ENCODE assay signal across 1 cellular context in the genomic region with DNA sequence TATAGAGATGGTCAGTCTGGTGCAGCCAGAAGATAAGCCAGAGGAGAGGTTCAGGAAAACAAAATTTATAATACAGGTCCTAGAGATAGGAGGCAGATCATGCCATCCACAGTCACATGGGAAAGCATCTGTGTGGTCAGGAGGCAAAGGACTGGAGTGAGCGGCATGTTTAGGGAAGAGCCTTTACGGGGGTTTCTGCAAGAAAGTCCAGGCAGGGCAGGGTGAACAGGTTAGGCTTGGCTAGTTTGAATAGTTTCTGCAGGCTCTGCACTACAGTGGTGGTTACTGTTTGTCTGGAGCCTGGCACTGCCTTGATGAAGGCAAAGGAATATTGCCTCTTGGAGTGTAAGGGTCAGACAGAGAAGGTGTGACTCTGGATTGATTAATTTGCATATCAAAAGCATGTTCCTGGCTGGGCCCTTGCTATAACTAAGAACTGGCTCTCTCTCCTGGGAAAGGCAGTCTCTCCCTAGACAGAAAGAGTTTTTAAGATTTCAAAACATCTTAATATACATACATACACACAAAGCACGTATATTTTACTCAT.
TF ChIP-seq lines count a peak whose summit lies in the region.

No MANE protein-coding gene starts in this region.

TF ChIP-seq in WTC11, 78 proteins besides CTCF, POLR2A, EP300 and RAD21 (continued from another document):
- TF ChIP-seq, protein P1, sequence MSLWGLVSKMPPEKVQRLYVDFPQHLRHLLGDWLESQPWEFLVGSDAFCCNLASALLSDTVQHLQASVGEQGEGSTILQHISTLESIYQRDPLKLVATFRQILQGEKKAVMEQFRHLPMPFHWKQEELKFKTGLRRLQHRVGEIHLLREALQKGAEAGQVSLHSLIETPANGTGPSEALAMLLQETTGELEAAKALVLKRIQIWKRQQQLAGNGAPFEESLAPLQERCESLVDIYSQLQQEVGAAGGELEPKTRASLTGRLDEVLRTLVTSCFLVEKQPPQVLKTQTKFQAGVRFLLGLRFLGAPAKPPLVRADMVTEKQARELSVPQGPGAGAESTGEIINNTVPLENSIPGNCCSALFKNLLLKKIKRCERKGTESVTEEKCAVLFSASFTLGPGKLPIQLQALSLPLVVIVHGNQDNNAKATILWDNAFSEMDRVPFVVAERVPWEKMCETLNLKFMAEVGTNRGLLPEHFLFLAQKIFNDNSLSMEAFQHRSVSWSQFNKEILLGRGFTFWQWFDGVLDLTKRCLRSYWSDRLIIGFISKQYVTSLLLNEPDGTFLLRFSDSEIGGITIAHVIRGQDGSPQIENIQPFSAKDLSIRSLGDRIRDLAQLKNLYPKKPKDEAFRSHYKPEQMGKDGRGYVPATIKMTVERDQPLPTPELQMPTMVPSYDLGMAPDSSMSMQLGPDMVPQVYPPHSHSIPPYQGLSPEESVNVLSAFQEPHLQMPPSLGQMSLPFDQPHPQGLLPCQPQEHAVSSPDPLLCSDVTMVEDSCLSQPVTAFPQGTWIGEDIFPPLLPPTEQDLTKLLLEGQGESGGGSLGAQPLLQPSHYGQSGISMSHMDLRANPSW (CRISPR knock-in tag; conservative IDR thresholded peaks at IDR 0.05; ENCODE audit: low read depth), result no peak
- no peak for TF ChIP-seq TEAD1 (CRISPR knock-in tag; IDR thresholded peaks at IDR 0.05)
- TF ChIP-seq, protein P2, sequence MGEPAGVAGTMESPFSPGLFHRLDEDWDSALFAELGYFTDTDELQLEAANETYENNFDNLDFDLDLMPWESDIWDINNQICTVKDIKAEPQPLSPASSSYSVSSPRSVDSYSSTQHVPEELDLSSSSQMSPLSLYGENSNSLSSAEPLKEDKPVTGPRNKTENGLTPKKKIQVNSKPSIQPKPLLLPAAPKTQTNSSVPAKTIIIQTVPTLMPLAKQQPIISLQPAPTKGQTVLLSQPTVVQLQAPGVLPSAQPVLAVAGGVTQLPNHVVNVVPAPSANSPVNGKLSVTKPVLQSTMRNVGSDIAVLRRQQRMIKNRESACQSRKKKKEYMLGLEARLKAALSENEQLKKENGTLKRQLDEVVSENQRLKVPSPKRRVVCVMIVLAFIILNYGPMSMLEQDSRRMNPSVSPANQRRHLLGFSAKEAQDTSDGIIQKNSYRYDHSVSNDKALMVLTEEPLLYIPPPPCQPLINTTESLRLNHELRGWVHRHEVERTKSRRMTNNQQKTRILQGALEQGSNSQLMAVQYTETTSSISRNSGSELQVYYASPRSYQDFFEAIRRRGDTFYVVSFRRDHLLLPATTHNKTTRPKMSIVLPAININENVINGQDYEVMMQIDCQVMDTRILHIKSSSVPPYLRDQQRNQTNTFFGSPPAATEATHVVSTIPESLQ (CRISPR knock-in tag; IDR thresholded peaks at IDR 0.05), result no peak
- no peak for TF ChIP-seq TEAD4 (CRISPR knock-in tag; IDR thresholded peaks at IDR 0.05)
- TF ChIP-seq ZNF423 (CRISPR knock-in tag; IDR thresholded peaks at IDR 0.05), result no peak
- TF ChIP-seq JAZF1 (CRISPR knock-in tag; IDR thresholded peaks at IDR 0.05), result no peak
- TF ChIP-seq RORB (CRISPR knock-in tag; IDR thresholded peaks at IDR 0.05), result no peak
- TF ChIP-seq PRRX2 (CRISPR knock-in tag; IDR thresholded peaks at IDR 0.05), result no peak
